Comparison of ENCODE assay signal across 26 cellular contexts in the genomic region with DNA sequence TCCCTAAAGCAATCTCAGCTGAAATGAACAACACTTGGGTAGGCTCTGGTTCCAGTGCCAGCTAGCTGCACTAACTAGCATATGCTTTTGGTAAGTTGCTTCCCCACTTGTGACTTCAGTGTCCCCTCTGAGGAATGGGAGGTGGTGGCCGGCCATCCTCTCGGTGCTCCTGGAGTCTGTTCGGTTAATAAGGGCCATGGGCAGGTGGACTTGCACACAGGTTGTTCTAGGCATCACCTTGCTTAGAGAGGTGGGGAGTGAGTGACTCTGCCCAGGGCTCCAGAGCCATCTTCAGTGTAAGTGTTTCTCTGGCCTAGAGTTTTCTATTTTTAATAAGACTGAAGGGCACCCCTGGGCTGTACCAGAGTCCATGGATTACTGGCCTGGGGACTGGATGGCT.
"Had no signal": no experiment of that assay in that cellular context is flagged by ENCODE, and none has a peak within 500 bp of the region (broad histone marks: within the 10 kb centered on the region; RNA-seq: fewer than 3 reads in every experiment).

No MANE protein-coding gene starts in this region.

- H3K9ac ChIP-seq: parathyroid adenoma had no signal

- H3K4me2 ChIP-seq: smooth muscle cell had no signal

- H3K4me3 Mint-ChIP-seq: memory B cell; naive thymus-derived CD4-positive, alpha-beta T cell; natural killer cell treated with Interleukin-12 subunit alpha and Interleukin-12 subunit beta and Interleukin-15 and Interleukin-18, amount 100 ng/mL, for 72 hours; neural crest cell; stimulated activated naive B cell treated with anti-CD40 and anti-IgM and Interleukin-4, amounts not matched to agents 10 μg/mL and 1 μg/mL and 100 μg/mL, for 72 hours had no signal

- H3K4me1 ChIP-seq: left lung, parathyroid adenoma, psoas muscle, right lobe of liver, stomach, testis, thyroid gland, transverse colon, vagina had no signal

- H3K27me3 Mint-ChIP-seq: stimulated activated naive B cell treated with anti-CD40 and anti-IgM and Interleukin-4, amounts not matched to agents 10 μg/mL and 1 μg/mL and 100 μg/mL, for 72 hours had no signal

- H3K36me3 ChIP-seq: left lung, right lobe of liver, stomach, thyroid gland, transverse colon, upper lobe of left lung, vagina had no signal

- H3K4me3 ChIP-seq: left lung, lung, mucosa of descending colon, psoas muscle, right lobe of liver, smooth muscle cell, stomach, testis, thyroid gland, transverse colon, upper lobe of left lung, vagina had no signal

- H3K4me1 Mint-ChIP-seq: memory B cell; neural crest cell; stimulated activated naive B cell treated with anti-CD40 and anti-IgM and Interleukin-4, amounts not matched to agents 10 μg/mL and 1 μg/mL and 100 μg/mL, for 72 hours had no signal

- ATAC-seq: left colon; left lung; mucosa of descending colon; naive thymus-derived CD4-positive, alpha-beta T cell; natural killer cell treated with Interleukin-12 subunit alpha and Interleukin-12 subunit beta and Interleukin-15 and Interleukin-18, amount 100 ng/mL, for 72 hours; psoas muscle; right lobe of liver; stimulated activated naive B cell treated with anti-CD40 and anti-IgM and Interleukin-4, amounts not matched to agents 10 μg/mL and 1 μg/mL and 100 μg/mL, for 72 hours; stimulated activated naive CD8-positive, alpha-beta T cell treated with anti-CD3 and anti-CD28 coated beads, Interleukin-15, Interleukin-2, amounts not matched to agents 100 U/mL and 50 U/mL, for 24 hours had no signal

- H3K9me3 ChIP-seq: left lung, mucosa of descending colon, psoas muscle, right lobe of liver, stomach, testis, thyroid gland, transverse colon, upper lobe of left lung, vagina had no signal

- H3K27ac ChIP-seq: left lung, parathyroid adenoma, psoas muscle, right lobe of liver, stomach, testis, thyroid gland, transverse colon, upper lobe of left lung, vagina had no signal

- H3K27me3 ChIP-seq: left lung, right lobe of liver, stomach, testis, thyroid gland, transverse colon, upper lobe of left lung, vagina had no signal

- H3K79me2 ChIP-seq: parathyroid adenoma had no signal

- H2AFZ ChIP-seq: parathyroid adenoma had no signal

- DNase-seq: head of caudate nucleus; hippocampal formation; kidney glomerular epithelial cell; left colon; left lung; midbrain; mucosa of descending colon; psoas muscle; right lobe of liver; stimulated activated CD4-positive, alpha-beta T cell treated with anti-CD3 and anti-CD28 coated beads, Interleukin-1b, Interleukin-23, amount 100 ng/mL, for 48 hours; stimulated activated CD4-positive, alpha-beta T cell treated with anti-CD3 and anti-CD28 coated beads, Interleukin-4, amount 100 ng/mL, for 1 hour; stimulated activated naive B cell treated with anti-CD40 and anti-IgM and Interleukin-4, amounts not matched to agents 10 μg/mL and 1 μg/mL and 100 μg/mL, for 72 hours; stimulated activated naive CD8-positive, alpha-beta T cell treated with anti-CD3 and anti-CD28 coated beads, Interleukin-15, Interleukin-2, amounts not matched to agents 100 U/mL and 50 U/mL, for 24 hours; stomach; testis; thyroid gland; transverse colon; upper lobe of left lung had no signal

- H3K36me3 Mint-ChIP-seq: memory B cell; naive thymus-derived CD4-positive, alpha-beta T cell; natural killer cell treated with Interleukin-12 subunit alpha and Interleukin-12 subunit beta and Interleukin-15 and Interleukin-18, amount 100 ng/mL, for 72 hours; stimulated activated naive B cell treated with anti-CD40 and anti-IgM and Interleukin-4, amounts not matched to agents 10 μg/mL and 1 μg/mL and 100 μg/mL, for 72 hours had no signal

- H3K9me3 Mint-ChIP-seq: memory B cell; naive thymus-derived CD4-positive, alpha-beta T cell; natural killer cell treated with Interleukin-12 subunit alpha and Interleukin-12 subunit beta and Interleukin-15 and Interleukin-18, amount 100 ng/mL, for 72 hours; neural crest cell; stimulated activated naive B cell treated with anti-CD40 and anti-IgM and Interleukin-4, amounts not matched to agents 10 μg/mL and 1 μg/mL and 100 μg/mL, for 72 hours had no signal

- H3K27ac Mint-ChIP-seq: memory B cell; naive thymus-derived CD4-positive, alpha-beta T cell; natural killer cell treated with Interleukin-12 subunit alpha and Interleukin-12 subunit beta and Interleukin-15 and Interleukin-18, amount 100 ng/mL, for 72 hours; stimulated activated naive B cell treated with anti-CD40 and anti-IgM and Interleukin-4, amounts not matched to agents 10 μg/mL and 1 μg/mL and 100 μg/mL, for 72 hours had no signal
